In genomic region chr7:27099224-27099838, GRCh38 we compare ENCODE assay signal across 8 cellular contexts. TPM values are rescaled to one million over a fixed set of nuclear protein-coding genes. Genes with fewer than 3 reads are reported as not detected.
DNase-seq lines count a peak whose midpoint lies in the region.
"Had no signal": no experiment of that assay in that cellular context is flagged by ENCODE, and none has a peak within 500 bp of the region (broad histone marks: within the 10 kb centered on the region; RNA-seq: fewer than 3 reads in every experiment).

No MANE protein-coding gene starts in this region.

- peaks cover 100% of the 10 kb centered on the region for H3K27me3 ChIP-seq in HUES64 (ENCODE audit: insufficient read depth, low read length)
- peaks cover 90% of the 10 kb centered on the region for H3K27me3 ChIP-seq in trophoblast cell (ENCODE audit: insufficient read depth, low read length)
- no peaks in the 10 kb centered on the region for H3K27me3 ChIP-seq in MG63

- H4K8ac ChIP-seq in trophoblast cell (ENCODE audit: low read depth, low read length), result no peak overlapping the region

- peak overlapping the region; percentile 40 for H3K23ac ChIP-seq in trophoblast cell (ENCODE audit: low read length)

- no peaks in the 10 kb centered on the region for H3K9me3 ChIP-seq in HUES64 (ENCODE audit: insufficient read depth, low read depth, low read length)
- H3K9me3 ChIP-seq in trophoblast cell (ENCODE audit: insufficient read depth, low read depth, low read length), result peaks cover 18% of the 10 kb centered on the region
- H3K9me3 ChIP-seq in MG63, result no peaks in the 10 kb centered on the region

- H3K4ac ChIP-seq in trophoblast cell (ENCODE audit: low read depth, low read length), result no peak overlapping the region

- no peaks in the 10 kb centered on the region for H3K79me2 ChIP-seq in trophoblast cell (ENCODE audit: control insufficient read depth, insufficient read depth, low read length, poor library complexity)

- H3K9ac ChIP-seq in HUES64 (ENCODE audit: low read depth, low read length) (no peak overlapping the region), trophoblast cell (ENCODE audit: low read length) (no peak overlapping the region)

- H3K79me1 ChIP-seq in trophoblast cell (ENCODE audit: low read length), result no peaks in the 10 kb centered on the region

- H4K91ac ChIP-seq in trophoblast cell (ENCODE audit: low read depth, low read length), result no peak overlapping the region

- no peak overlapping the region for H4K12ac ChIP-seq in trophoblast cell (ENCODE audit: low read depth, low read length)

- DNase-seq in epithelial cell of prostate (ENCODE audit: low read depth, low spot score) (no peak), trophoblast cell (no peak), 8988T (no peak), MG63 (no peak)
- DNase-seq in effector CD4-positive, alpha-beta T cell, result no peak
- DNase-seq: dorsolateral prefrontal cortex, H9 had no signal

- H2BK120ac ChIP-seq in trophoblast cell (ENCODE audit: insufficient read depth, low read length, poor library complexity), result no peak overlapping the region

- H3K4me1 ChIP-seq in HUES64 (ENCODE audit: insufficient read depth, low read length) (peaks cover 21% of the 10 kb centered on the region), trophoblast cell (ENCODE audit: control insufficient read depth in 1 of 2, insufficient read depth in 2 of 2, low read length in 2 of 2) (peaks cover 11 to 12% of the 10 kb centered on the region in 2 experiments)

- no peak overlapping the region for H2AK5ac ChIP-seq in trophoblast cell (ENCODE audit: low read length)

- H3K36me3 ChIP-seq in HUES64 (ENCODE audit: insufficient read depth, low read length) (no peaks in the 10 kb centered on the region), trophoblast cell (ENCODE audit: control insufficient read depth in 1 of 2, insufficient read depth in 2 of 2, low read length in 2 of 2) (no peaks in the 10 kb centered on the region), MG63 (peaks cover 20% of the 10 kb centered on the region)

- H2BK5ac ChIP-seq in trophoblast cell (ENCODE audit: low read depth, low read length, poor library complexity), result no peak overlapping the region

- no peak overlapping the region for H2BK12ac ChIP-seq in trophoblast cell (ENCODE audit: low read length)

- 18% methylated on average over 8 of the region's 9 CpGs for WGBS in HUES64
- WGBS in trophoblast cell (ENCODE audit: extremely low coverage, insufficient coverage, insufficient read length), result no CpG with 5 or more reads among the region's 9 CpGs

- no peak overlapping the region for H3K4me2 ChIP-seq in trophoblast cell (ENCODE audit: low read length)

- no peak overlapping the region for H3K27ac ChIP-seq in HUES64 (ENCODE audit: low read depth, low read length)
- peak overlapping the region; percentile 95 for H3K27ac ChIP-seq in epithelial cell of prostate
- no peak overlapping the region for H3K27ac ChIP-seq in trophoblast cell (ENCODE audit: low read depth, low read length)
- H3K27ac ChIP-seq: dorsolateral prefrontal cortex had no signal

- no peak overlapping the region for H3K18ac ChIP-seq in trophoblast cell (ENCODE audit: low read length)

- H3K14ac ChIP-seq in trophoblast cell (ENCODE audit: low read length), result no peak overlapping the region

- no peak overlapping the region for H2AFZ ChIP-seq in trophoblast cell (ENCODE audit: insufficient read depth, low read length, poor library complexity)

- H3K4me3 ChIP-seq in HUES64 (ENCODE audit: low read length), result peak overlapping the region; percentile 51; the same call in 1 of the 2 replicates
- H3K4me3 ChIP-seq in trophoblast cell (ENCODE audit: low read depth, low read length), result no peak overlapping the region
- H3K4me3 ChIP-seq in MG63, result no peak overlapping the region
- H3K4me3 ChIP-seq: dorsolateral prefrontal cortex had no signal

RNA-seq across cellular contexts. Expression of gene HOXA2, which starts 3.2 kb away (rescaled TPM):
- polyA plus RNA-seq in HUES64 (2013, experiment 1 of 2), result 3.4 TPM
- polyA plus RNA-seq in HUES64 (2013, experiment 2 of 2), result 8.4 TPM
- polyA plus RNA-seq in trophoblast cell (2013), result not detected in 2 replicates
- 0.35 TPM in 1 of 2 replicates, not detected in the other for total RNA-seq in MG63 (2014; rRNA removed; shearing (Covaris generic); ENCODE audit: low replicate concordance)
- total RNA-seq: dorsolateral prefrontal cortex, H9 had no signal

RNA-seq across cellular contexts. Expression of gene HOXA1, which starts 3.5 kb away (rescaled TPM):
- polyA plus RNA-seq in HUES64 (2013, experiment 1 of 2), result 7.8 TPM
- polyA plus RNA-seq in HUES64 (2013, experiment 2 of 2), result 11.2 TPM
- 0.05 and 0.06 TPM in 2 replicates for polyA plus RNA-seq in trophoblast cell (2013)
- total RNA-seq in MG63 (2014; rRNA removed; shearing (Covaris generic); ENCODE audit: low replicate concordance), result 0.27 and 1.1 TPM in 2 replicates
- total RNA-seq: H9 had no signal

RNA-seq across cellular contexts. Expression of gene HOXA4, which starts 31.2 kb away (rescaled TPM):
- not detected for polyA plus RNA-seq in HUES64 (2013, experiment 1 of 2)
- polyA plus RNA-seq in HUES64 (2013, experiment 2 of 2), result 0.44 TPM
- polyA plus RNA-seq in trophoblast cell (2013), result 0.03 TPM in 1 of 2 replicates, not detected in the other
- total RNA-seq in MG63 (2014; rRNA removed; shearing (Covaris generic); ENCODE audit: low replicate concordance), result 1.5 TPM in 1 of 2 replicates, not detected in the other
- total RNA-seq: H9 had no signal

RNA-seq across cellular contexts. Expression of gene HOXA5, which starts 44.1 kb away (rescaled TPM):
- polyA plus RNA-seq in HUES64 (2013, experiment 1 of 2), result 0.50 TPM
- 0.89 TPM for polyA plus RNA-seq in HUES64 (2013, experiment 2 of 2)
- not detected in 2 replicates for polyA plus RNA-seq in trophoblast cell (2013)
- total RNA-seq in MG63 (2014; rRNA removed; shearing (Covaris generic); ENCODE audit: low replicate concordance), result 1.7 and 2.7 TPM in 2 replicates
- total RNA-seq: H9 had no signal

RNA-seq across cellular contexts. Expression of gene HOXA6, which starts 48.2 kb away (rescaled TPM):
- polyA plus RNA-seq in HUES64 (2013, experiment 1 of 2), result 0.20 TPM
- 1.0 TPM for polyA plus RNA-seq in HUES64 (2013, experiment 2 of 2)
- polyA plus RNA-seq in trophoblast cell (2013), result not detected in 2 replicates
- 0.82 and 5.1 TPM in 2 replicates for total RNA-seq in MG63 (2014; rRNA removed; shearing (Covaris generic); ENCODE audit: low replicate concordance)
- total RNA-seq: dorsolateral prefrontal cortex, H9 had no signal
